ENCODE assay signal across 19 cellular contexts in genomic region chr20:2978519-2978918, GRCh38.
"Had no signal": no experiment of that assay in that cellular context is flagged by ENCODE, and none has a peak within 500 bp of the region (broad histone marks: within the 10 kb centered on the region; RNA-seq: fewer than 3 reads in every experiment).

No MANE protein-coding gene starts in this region.

- H3K27me3 Mint-ChIP-seq: activated B cell treated with CpG ODN at 0.5 μM for 24 hours; activated naive CD4-positive, alpha-beta T cell treated with anti-CD3 and anti-CD28 coated beads, Interleukin-2, amount 10 ng/mL, durations not matched to agents 7 days and 5 days; naive B cell; stimulated activated memory B cell treated with anti-CD40 and anti-IgM and Interleukin-4, amounts not matched to agents 10 μg/mL and 1 μg/mL and 100 μg/mL, for 72 hours had no signal

- H3K9me3 ChIP-seq: adrenal gland, ascending aorta, left lung, transverse colon had no signal

- H3K4me3 ChIP-seq: adrenal gland, ascending aorta, left lung, lung, smooth muscle cell, transverse colon had no signal

- ATAC-seq: left lung; sciatic nerve; stimulated activated memory B cell treated with anti-CD40 and anti-IgM and Interleukin-4, amounts not matched to agents 10 μg/mL and 1 μg/mL and 100 μg/mL, for 72 hours had no signal

- H3K9me3 Mint-ChIP-seq: activated B cell treated with CpG ODN at 0.5 μM for 24 hours; activated naive CD4-positive, alpha-beta T cell treated with anti-CD3 and anti-CD28 coated beads, Interleukin-2, amount 10 ng/mL, durations not matched to agents 7 days and 5 days; naive B cell; stimulated activated memory B cell treated with anti-CD40 and anti-IgM and Interleukin-4, amounts not matched to agents 10 μg/mL and 1 μg/mL and 100 μg/mL, for 72 hours; T-helper 1 cell treated with Interleukin-12 subunit alpha and Interleukin-12 subunit beta and Interleukin-4 antibody, amounts not matched to agents 30 μg/mL and 1 μg/mL, for 36 hours had no signal

- H3K27ac ChIP-seq: adrenal gland, ascending aorta, left lung, transverse colon had no signal

- H3K4me1 ChIP-seq: adrenal gland, ascending aorta, transverse colon had no signal

- H3K4me3 Mint-ChIP-seq: activated B cell treated with CpG ODN at 0.5 μM for 24 hours; activated naive CD4-positive, alpha-beta T cell treated with anti-CD3 and anti-CD28 coated beads, Interleukin-2, amount 10 ng/mL, durations not matched to agents 7 days and 5 days; naive B cell; stimulated activated memory B cell treated with anti-CD40 and anti-IgM and Interleukin-4, amounts not matched to agents 10 μg/mL and 1 μg/mL and 100 μg/mL, for 72 hours; T-helper 1 cell treated with Interleukin-12 subunit alpha and Interleukin-12 subunit beta and Interleukin-4 antibody, amounts not matched to agents 30 μg/mL and 1 μg/mL, for 36 hours had no signal

- H3K27ac Mint-ChIP-seq: activated B cell treated with CpG ODN at 0.5 μM for 24 hours; activated naive CD4-positive, alpha-beta T cell treated with anti-CD3 and anti-CD28 coated beads, Interleukin-2, amount 10 ng/mL, durations not matched to agents 7 days and 5 days; stimulated activated memory B cell treated with anti-CD40 and anti-IgM and Interleukin-4, amounts not matched to agents 10 μg/mL and 1 μg/mL and 100 μg/mL, for 72 hours; T-helper 1 cell treated with Interleukin-12 subunit alpha and Interleukin-12 subunit beta and Interleukin-4 antibody, amounts not matched to agents 30 μg/mL and 1 μg/mL, for 36 hours had no signal

- H3K4me2 ChIP-seq: smooth muscle cell had no signal

- DNase-seq: activated B cell treated with CpG ODN at 0.5 μM for 24 hours; activated CD4-positive, alpha-beta T cell treated with anti-CD3 and anti-CD28 coated beads for 48 hours; activated effector memory CD4-positive, alpha-beta T cell treated with Interleukin-2 at 50 U/mL for 16 hours; activated naive CD4-positive, alpha-beta T cell treated with anti-CD3 and anti-CD28 coated beads, Interleukin-2, amount 10 ng/mL, durations not matched to agents 7 days and 5 days; adrenal gland; central memory CD4-positive, alpha-beta T cell; effector memory CD4-positive, alpha-beta T cell; foreskin melanocyte; kidney glomerular epithelial cell; left lung; naive B cell; stimulated activated CD4-positive, alpha-beta T cell treated with anti-CD3 and anti-CD28 coated beads, Interleukin-15, amount 100 ng/mL, for 24 hours; transverse colon had no signal

- H3K36me3 ChIP-seq: adrenal gland, left lung, transverse colon had no signal

- H3K27me3 ChIP-seq: adrenal gland, ascending aorta, left lung, transverse colon had no signal
